In the genomic region with DNA sequence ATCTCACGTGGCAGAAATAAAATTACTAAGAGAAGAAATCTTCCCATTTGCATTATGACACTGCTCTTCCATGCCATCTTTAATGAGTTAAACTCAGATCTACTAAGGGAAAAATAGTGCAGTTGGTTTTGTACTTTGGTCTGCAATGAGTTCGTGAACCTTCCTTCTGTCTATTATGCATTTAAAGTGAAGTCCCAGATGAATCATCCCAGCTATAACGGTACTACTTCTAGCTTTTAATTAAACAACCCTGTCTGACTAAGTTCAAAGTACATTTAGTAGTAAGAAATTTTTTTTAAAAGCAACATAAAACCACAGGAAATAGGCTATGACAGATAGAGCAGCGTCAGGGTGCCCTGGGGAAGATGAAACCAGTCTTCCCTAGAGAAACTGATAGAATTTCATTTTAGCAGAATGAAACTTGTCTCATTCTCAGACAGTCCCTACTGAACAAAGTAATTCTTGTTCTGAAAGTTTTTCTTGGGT, we compare ENCODE assay signal across 8 cellular contexts. TPM values are rescaled to one million over a fixed set of nuclear protein-coding genes. Genes with fewer than 3 reads are reported as not detected.
A peak's percentile ranks its signal among the peaks of the same experiment; 100 is the strongest.
DNase-seq lines count a peak whose midpoint lies in the region; ATAC-seq and TF ChIP-seq lines count a peak whose summit lies in the region.

No MANE protein-coding gene starts in this region.

- H3K4me2 ChIP-seq in IMR-90 (ENCODE audit: low read depth, low read length) = peak overlapping the region; percentile 50; the same call in 1 of the 2 replicates

- no peak overlapping the region for H2BK120ac ChIP-seq in IMR-90 (ENCODE audit: low read depth, low read length)

- POLR2A ChIA-PET in IMR-90 (lab: Charles Lee; ENCODE audit: unreplicated experiment) = no interaction called here

- H2AK5ac ChIP-seq in IMR-90 (ENCODE audit: low read depth, low read length) = no peak overlapping the region

- H3K36me3 ChIP-seq in IMR-90 (ENCODE audit: control insufficient read depth, insufficient read depth, low read length) (no peaks in the 10 kb centered on the region), mucosa of rectum (ENCODE audit: control insufficient read depth in 2 of 2, insufficient read depth in 2 of 2, low read length in 2 of 2) (no peaks in the 10 kb centered on the region)

- peak overlapping the region; percentile 60 for H3K27ac Mint-ChIP-seq in activated T-cell treated with anti-CD3 and anti-CD28 coated beads, Interleukin-2, amount 50 U/mL, for 72 hours

- H3K9ac ChIP-seq in IMR-90 (ENCODE audit: low read depth, low read length) = no peak overlapping the region
- H3K9ac ChIP-seq in mucosa of rectum (ENCODE audit: low read depth in 1 of 2, low read length in 2 of 2) = no peak overlapping the region

- H4K91ac ChIP-seq in IMR-90 (ENCODE audit: insufficient read depth, low read depth, low read length) = no peak overlapping the region

- no peak overlapping the region for H4K5ac ChIP-seq in IMR-90 (ENCODE audit: low read depth, low read length)

- peak overlapping the region; percentile 46 for H2BK5ac ChIP-seq in IMR-90 (ENCODE audit: low read depth, low read length, poor library complexity, severe bottlenecking)

- no peak overlapping the region for H3K4ac ChIP-seq in IMR-90 (ENCODE audit: low read depth, low read length)

- no peak overlapping the region for H2BK15ac ChIP-seq in IMR-90 (ENCODE audit: low read depth, low read length)

- CTCF ChIA-PET in IMR-90 (lab: Yijun Ruan, JAX) = no interaction called here

- no peak overlapping the region for H4K8ac ChIP-seq in IMR-90 (ENCODE audit: low read depth in 2 of 2, low read length in 2 of 2)

- TF ChIP-seq POLR2A in IMR-90 (IDR thresholded peaks at IDR 0.05; ENCODE audit: low read depth, low read length) = no peak

- H3K14ac ChIP-seq in IMR-90 (replicated peaks; ENCODE audit: low read depth, low read length) = no peak overlapping the region

- no peaks in the 10 kb centered on the region for H3K36me3 Mint-ChIP-seq in activated T-cell treated with anti-CD3 and anti-CD28 coated beads, Interleukin-2, amount 50 U/mL, for 72 hours (ENCODE audit: insufficient read depth in 2 of 2)

- H3K79me1 ChIP-seq in IMR-90 (ENCODE audit: low read depth in 1 of 2, low read length in 2 of 2) = no peaks in the 10 kb centered on the region

- H4K20me1 ChIP-seq in IMR-90 (ENCODE audit: insufficient read depth, low read length) = no peaks in the 10 kb centered on the region

- in situ Hi-C loops in IMR-90 (cut with MboI; ENCODE audit: low sequenced_read_pairs) = no loop called here

- peak; percentile 92 for DNase-seq in IMR-90
- peak; percentile 51 to 69 for DNase-seq in activated T-cell treated with anti-CD3 and anti-CD28 coated beads, Interleukin-2, amount 50 U/mL, for 72 hours
- no peak for DNase-seq in NCI-H1092 treated with DMSO at 0.1 percent for 48 hours (lab: John Stamatoyannopoulos, UW)
- DNase-seq in nucleus accumbens (lab: John Stamatoyannopoulos, UW) = no peak
- no peak for DNase-seq in ureter (ENCODE audit: low spot score)
- no peak for DNase-seq in DMS 273 (lab: John Stamatoyannopoulos, UW; ENCODE audit: unreplicated experiment)

- H3K4me3 ChIP-seq in IMR-90 (ENCODE audit: insufficient read depth, low read depth, low read length) (no peak overlapping the region), mucosa of rectum (ENCODE audit: low read length in 2 of 2) (peak overlapping the region; percentile 49 to 66)

- WGBS in IMR-90 (ENCODE audit: extremely low coverage in 2 of 2, insufficient read length in 1 of 2), 2 experiments = no CpG with 5 or more reads among the region's 4 CpGs

- no peak overlapping the region for H2AK9ac ChIP-seq in IMR-90 (replicated peaks; ENCODE audit: low read depth, low read length, poor library complexity)

- H3K27me3 Mint-ChIP-seq in activated T-cell treated with anti-CD3 and anti-CD28 coated beads, Interleukin-2, amount 50 U/mL, for 72 hours (ENCODE audit: low read depth) = no peaks in the 10 kb centered on the region

- intact Hi-C loops in IMR-90 (cut with micrococcal nuclease) = loop anchor here (5.0 kb wide), 1 partner anchor 35 kb away; no protein-coding TSS in a partner anchor

- H3K9me3 Mint-ChIP-seq in activated T-cell treated with anti-CD3 and anti-CD28 coated beads, Interleukin-2, amount 50 U/mL, for 72 hours = peaks cover 0 to 2% of the 10 kb centered on the region in 2 donors

- TF ChIP-seq CTCF in IMR-90 (conservative IDR thresholded peaks at IDR 0.05; ENCODE audit: low read depth, low read length) = no peak

- no peak overlapping the region for H2AFZ ChIP-seq in IMR-90 (replicated peaks; ENCODE audit: low read length, poor library complexity)

- H3K4me1 ChIP-seq in IMR-90 (ENCODE audit: control insufficient read depth, insufficient read depth, low read length) (no peaks in the 10 kb centered on the region), mucosa of rectum (ENCODE audit: control insufficient read depth in 2 of 2, insufficient read depth in 2 of 2, low read length in 2 of 2) (peaks cover 8 to 9% of the 10 kb centered on the region in 2 donors)

- TF ChIP-seq RAD21 in IMR-90 (IDR thresholded peaks at IDR 0.05; ENCODE audit: low read length) = no peak

- peak overlapping the region; percentile 62 to 65 for H3K4me3 Mint-ChIP-seq in activated T-cell treated with anti-CD3 and anti-CD28 coated beads, Interleukin-2, amount 50 U/mL, for 72 hours

- dilution Hi-C loops in IMR-90 (cut with HindIII; ENCODE audit: low sequenced_read_pairs, unreplicated experiment) = no loop called here

- BruUV-seq in IMR-90 (replicated peaks; lab: Mats Ljungman, UMichigan) = no TSS peak

- H3K9me1 ChIP-seq in IMR-90 (ENCODE audit: insufficient read depth, low read length) = no peaks in the 10 kb centered on the region; the same call in 1 of the 2 replicates

- peaks cover 63% of the 10 kb centered on the region for H3K4me1 Mint-ChIP-seq in activated T-cell treated with anti-CD3 and anti-CD28 coated beads, Interleukin-2, amount 50 U/mL, for 72 hours (ENCODE audit: low read depth)

- H3K27me3 ChIP-seq in IMR-90 (ENCODE audit: control insufficient read depth, insufficient read depth, low read length) (no peaks in the 10 kb centered on the region), mucosa of rectum (ENCODE audit: control insufficient read depth in 2 of 2, insufficient read depth in 2 of 2, low read length in 2 of 2) (peaks cover 0 to 2% of the 10 kb centered on the region in 2 donors)

- no peak overlapping the region for H3K27ac ChIP-seq in IMR-90 (ENCODE audit: insufficient read depth, low read length)
- peak overlapping the region; percentile 27 to 50 for H3K27ac ChIP-seq in mucosa of rectum (ENCODE audit: low read depth in 2 of 2, low read length in 2 of 2)

- no peak overlapping the region for H2BK20ac ChIP-seq in IMR-90 (ENCODE audit: low read depth, low read length)

- H3K18ac ChIP-seq in IMR-90 (ENCODE audit: low read depth, low read length) = no peak overlapping the region

- ATAC-seq in GM18517 (IDR thresholded peaks at IDR 0.05; ENCODE audit: unreplicated experiment) (peak; percentile 64), IMR-90 (ENCODE audit: low read depth) (peak; percentile 85)
- peak; percentile 94 to 95 for ATAC-seq in activated T-cell treated with anti-CD3 and anti-CD28 coated beads, Interleukin-2, amount 50 U/mL, for 72 hours (replicated peaks in 1 of 2)

- H3K56ac ChIP-seq in IMR-90 (ENCODE audit: extremely low read depth, insufficient read depth, low read length) = no peak overlapping the region

- no peak overlapping the region for H3K23ac ChIP-seq in IMR-90 (ENCODE audit: low read depth, low read length)

- H3K9me3 ChIP-seq in IMR-90 (ENCODE audit: control insufficient read depth, insufficient read depth, low read length) (no peaks in the 10 kb centered on the region), mucosa of rectum (ENCODE audit: control insufficient read depth in 2 of 2, low read length in 2 of 2) (no peaks in the 10 kb centered on the region)

TF ChIP-seq in IMR-90, 13 proteins besides CTCF, POLR2A, EP300 and RAD21:
- TF ChIP-seq, protein P1, sequence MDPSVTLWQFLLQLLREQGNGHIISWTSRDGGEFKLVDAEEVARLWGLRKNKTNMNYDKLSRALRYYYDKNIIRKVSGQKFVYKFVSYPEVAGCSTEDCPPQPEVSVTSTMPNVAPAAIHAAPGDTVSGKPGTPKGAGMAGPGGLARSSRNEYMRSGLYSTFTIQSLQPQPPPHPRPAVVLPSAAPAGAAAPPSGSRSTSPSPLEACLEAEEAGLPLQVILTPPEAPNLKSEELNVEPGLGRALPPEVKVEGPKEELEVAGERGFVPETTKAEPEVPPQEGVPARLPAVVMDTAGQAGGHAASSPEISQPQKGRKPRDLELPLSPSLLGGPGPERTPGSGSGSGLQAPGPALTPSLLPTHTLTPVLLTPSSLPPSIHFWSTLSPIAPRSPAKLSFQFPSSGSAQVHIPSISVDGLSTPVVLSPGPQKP (IDR thresholded peaks at IDR 0.05; ENCODE audit: borderline replicate concordance, low read depth, low read length) = no peak
- TF ChIP-seq CEBPB (IDR thresholded peaks at IDR 0.05; ENCODE audit: low read depth, low read length) = no peak
- peak; percentile 30; the same call in 1 of the 2 replicates for TF ChIP-seq FOS (IDR thresholded peaks at IDR 0.05; ENCODE audit: low read depth, low read length)
- no peak for TF ChIP-seq MAZ (IDR thresholded peaks at IDR 0.05; ENCODE audit: borderline replicate concordance, low read depth, low read length)
- TF ChIP-seq MAFK (IDR thresholded peaks at IDR 0.05; ENCODE audit: low read depth, low read length) = 0 out of 2 replicates have a peak, but pooled peaks have one; percentile 4
TF ChIP-seq in IMR-90: peak in this region for 2.

RNA-seq across cellular contexts. Expression of a gene that starts 1.8 kb away (rescaled TPM):
- not detected in 2 replicates for total RNA-seq in IMR-90 (2012; rRNA removed)
- not detected in 2 replicates for polyA plus RNA-seq in IMR-90 (2012; rRNA removed)
- not detected in 2 replicates for polyA plus RNA-seq in IMR-90 (2012; cell fraction: cytosol; rRNA removed)
- polyA plus RNA-seq in IMR-90 (2012; cell fraction: nucleus; rRNA removed; ENCODE audit: low replicate concordance) = not detected in 2 replicates
- total RNA-seq in activated T-cell treated with anti-CD3 and anti-CD28 coated beads, Interleukin-2, amount 50 U/mL, for 72 hours = not detected
- total RNA-seq in ureter = not detected

RNA-seq across cellular contexts. Expression of a gene that starts 40.4 kb away (rescaled TPM):
- 20.8 and 27.2 TPM in 2 replicates for total RNA-seq in IMR-90 (2012; rRNA removed)
- polyA plus RNA-seq in IMR-90 (2012; rRNA removed) = 11.8 and 17.3 TPM in 2 replicates
- 7.4 and 10.0 TPM in 2 replicates for polyA plus RNA-seq in IMR-90 (2012; cell fraction: cytosol; rRNA removed)
- polyA plus RNA-seq in IMR-90 (2012; cell fraction: nucleus; rRNA removed; ENCODE audit: low replicate concordance) = 14.0 and 14.3 TPM in 2 replicates
- total RNA-seq in activated T-cell treated with anti-CD3 and anti-CD28 coated beads, Interleukin-2, amount 50 U/mL, for 72 hours = 10 to 100 TPM; 49.5 to 63.9 TPM
- 30.7 TPM for total RNA-seq in ureter

RNA-seq across cellular contexts. Expression of a gene that starts 46.6 kb away (rescaled TPM):
- total RNA-seq in IMR-90 (2012; rRNA removed) (78.0 and 94.5 TPM in 2 replicates), ureter (61.0 TPM)
- 18.5 and 23.4 TPM in 2 replicates for polyA plus RNA-seq in IMR-90 (2012; rRNA removed)
- polyA plus RNA-seq in IMR-90 (2012; cell fraction: cytosol; rRNA removed) = 5.6 and 7.8 TPM in 2 replicates
- polyA plus RNA-seq in IMR-90 (2012; cell fraction: nucleus; rRNA removed; ENCODE audit: low replicate concordance) = 3.5 and 16.3 TPM in 2 replicates
- total RNA-seq in activated T-cell treated with anti-CD3 and anti-CD28 coated beads, Interleukin-2, amount 50 U/mL, for 72 hours = 10 to 100 TPM; 46.5 to 46.8 TPM

Comparison
In these comparisons a context has a peak if more than half of its experiments do, and no peak if none do; other contexts are left out.
1. DNase-seq: peak in IMR-90 (single experiment) and activated T-cell treated with anti-CD3 and anti-CD28 coated beads, Interleukin-2, amount 50 U/mL, for 72 hours (2 of 2); none in NCI-H1092 treated with DMSO at 0.1 percent for 48 hours (single experiment), nucleus accumbens (0 of 56), ureter (single experiment) and DMS 273 (single experiment).
2. Peak in every context shown above with its lines, with median percentiles within 50 percentile points of each other: ATAC-seq.